In the genomic region with DNA sequence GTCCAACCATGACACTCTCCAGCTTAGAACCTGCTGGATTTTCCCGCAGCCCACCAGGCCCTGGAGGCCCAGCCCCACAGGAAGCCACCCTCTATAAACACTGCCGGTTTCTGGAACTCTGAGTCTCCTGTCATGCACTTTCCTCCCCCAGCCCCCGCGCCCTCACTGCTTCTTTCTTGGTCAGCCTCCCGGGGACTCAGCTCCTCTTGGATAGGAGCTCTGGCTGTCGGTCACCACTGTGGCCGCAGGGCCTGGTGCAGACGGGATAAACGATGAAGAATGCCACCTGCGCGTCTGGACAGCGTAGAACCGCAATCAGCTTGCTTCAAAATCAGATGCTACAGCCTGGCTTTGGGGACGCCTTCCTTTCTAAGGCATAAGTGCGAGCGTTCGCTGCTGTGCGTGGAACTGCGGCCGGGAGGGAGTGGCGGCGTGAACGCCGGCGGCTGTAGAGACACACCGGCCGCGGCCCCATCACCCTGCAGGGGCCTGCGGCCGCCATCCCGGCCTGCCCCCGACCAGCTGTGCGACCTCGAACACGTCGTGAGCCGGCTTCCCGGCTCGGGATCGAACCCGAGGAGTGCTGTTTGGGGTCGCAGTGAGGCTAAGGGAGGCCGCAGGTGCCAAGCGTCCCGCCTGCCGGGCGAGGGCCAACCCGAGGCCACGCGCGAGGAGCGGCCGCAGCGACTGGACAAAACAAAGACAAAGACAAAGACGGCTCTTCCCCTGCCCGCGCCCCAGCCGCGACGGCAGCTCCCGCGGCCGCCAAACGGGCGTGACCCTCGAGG, we compare ENCODE assay signal across 1 cellular context.
TF ChIP-seq lines count a peak whose summit lies in the region.

No MANE protein-coding gene starts in this region.

TF ChIP-seq in HepG2, 621 proteins besides CTCF, POLR2A, EP300 and RAD21 (continues in another document):
- TF ChIP-seq GTF3A (CRISPR knock-in tag; conservative IDR thresholded peaks at IDR 0.05) = peak; percentile 59; the same call in 1 of the 2 replicates
- TF ChIP-seq, protein P1, sequence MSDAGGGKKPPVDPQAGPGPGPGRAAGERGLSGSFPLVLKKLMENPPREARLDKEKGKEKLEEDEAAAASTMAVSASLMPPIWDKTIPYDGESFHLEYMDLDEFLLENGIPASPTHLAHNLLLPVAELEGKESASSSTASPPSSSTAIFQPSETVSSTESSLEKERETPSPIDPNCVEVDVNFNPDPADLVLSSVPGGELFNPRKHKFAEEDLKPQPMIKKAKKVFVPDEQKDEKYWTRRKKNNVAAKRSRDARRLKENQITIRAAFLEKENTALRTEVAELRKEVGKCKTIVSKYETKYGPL (CRISPR knock-in tag; IDR thresholded peaks at IDR 0.05) = no peak
- peak; percentile 65; the same call in 1 of the 2 replicates for TF ChIP-seq ZNF333 (CRISPR knock-in tag; IDR thresholded peaks at IDR 0.05; ENCODE audit: borderline replicate concordance)
- TF ChIP-seq FOXK1 (CRISPR knock-in tag; IDR thresholded peaks at IDR 0.05; ENCODE audit: borderline replicate concordance, low read depth) = no peak
- peak; percentile 71; the same call in 1 of the 2 replicates for TF ChIP-seq NKX3-1 (CRISPR knock-in tag; IDR thresholded peaks at IDR 0.05)
- TF ChIP-seq HOXD1 (CRISPR knock-in tag; IDR thresholded peaks at IDR 0.05) = peak; percentile 39; the same call in 1 of the 2 replicates
- no peak for TF ChIP-seq ZBTB7B (CRISPR knock-in tag; IDR thresholded peaks at IDR 0.05)
- TF ChIP-seq ZNF34 (CRISPR knock-in tag; IDR thresholded peaks at IDR 0.05; ENCODE audit: borderline replicate concordance) = 0 out of 2 replicates have a peak, but pooled peaks have one; percentile 70
- TF ChIP-seq HNF4G (IDR thresholded peaks at IDR 0.05; ENCODE audit: borderline replicate concordance, low read depth, low read length) = no peak
- 0 out of 2 replicates have a peak, but pooled peaks have one; percentile 26 for TF ChIP-seq HNF4G (CRISPR knock-in tag; IDR thresholded peaks at IDR 0.05; ENCODE audit: borderline replicate concordance, low read depth)
- TF ChIP-seq, protein P2, sequence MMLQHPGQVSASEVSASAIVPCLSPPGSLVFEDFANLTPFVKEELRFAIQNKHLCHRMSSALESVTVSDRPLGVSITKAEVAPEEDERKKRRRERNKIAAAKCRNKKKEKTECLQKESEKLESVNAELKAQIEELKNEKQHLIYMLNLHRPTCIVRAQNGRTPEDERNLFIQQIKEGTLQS (CRISPR knock-in tag; IDR thresholded peaks at IDR 0.05) = 0 out of 2 replicates have a peak, but pooled peaks have one; percentile 5
- TF ChIP-seq, protein P3, sequence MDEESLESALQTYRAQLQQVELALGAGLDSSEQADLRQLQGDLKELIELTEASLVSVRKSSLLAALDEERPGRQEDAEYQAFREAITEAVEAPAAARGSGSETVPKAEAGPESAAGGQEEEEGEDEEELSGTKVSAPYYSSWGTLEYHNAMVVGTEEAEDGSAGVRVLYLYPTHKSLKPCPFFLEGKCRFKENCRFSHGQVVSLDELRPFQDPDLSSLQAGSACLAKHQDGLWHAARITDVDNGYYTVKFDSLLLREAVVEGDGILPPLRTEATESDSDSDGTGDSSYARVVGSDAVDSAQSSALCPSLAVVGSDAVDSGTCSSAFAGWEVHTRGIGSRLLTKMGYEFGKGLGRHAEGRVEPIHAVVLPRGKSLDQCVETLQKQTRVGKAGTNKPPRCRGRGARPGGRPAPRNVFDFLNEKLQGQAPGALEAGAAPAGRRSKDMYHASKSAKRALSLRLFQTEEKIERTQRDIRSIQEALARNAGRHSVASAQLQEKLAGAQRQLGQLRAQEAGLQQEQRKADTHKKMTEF (CRISPR knock-in tag; IDR thresholded peaks at IDR 0.05) = 0 out of 2 replicates have a peak, but pooled peaks have one; percentile 11
- no peak for TF ChIP-seq ZFP36L1 (CRISPR knock-in tag; IDR thresholded peaks at IDR 0.05)
- TF ChIP-seq HNRNPLL (IDR thresholded peaks at IDR 0.05; ENCODE audit: low read depth, low read length, poor library complexity, severe bottlenecking) = peak; percentile 57
- TF ChIP-seq KDM5B (CRISPR knock-in tag; IDR thresholded peaks at IDR 0.05; ENCODE audit: borderline replicate concordance) = 0 out of 2 replicates have a peak, but pooled peaks have one; percentile 16
- no peak for TF ChIP-seq MLLT10 (CRISPR knock-in tag; IDR thresholded peaks at IDR 0.05)
- TF ChIP-seq RBM22 (optimal IDR thresholded peaks at IDR 0.05; ENCODE audit: low read length) = no peak
- 0 out of 2 replicates have a peak, but pooled peaks have one; percentile 53 for TF ChIP-seq ZNF792 (CRISPR knock-in tag; IDR thresholded peaks at IDR 0.05)
- TF ChIP-seq TP53 (CRISPR knock-in tag; conservative IDR thresholded peaks at IDR 0.05) = 0 out of 2 replicates have a peak, but pooled peaks have one; percentile 34
- peak; percentile 45 for TF ChIP-seq AGO1 (IDR thresholded peaks at IDR 0.05; ENCODE audit: low read depth, low read length, poor library complexity, severe bottlenecking)
- peak; percentile 30 for TF ChIP-seq ZNF230 (CRISPR knock-in tag; IDR thresholded peaks at IDR 0.05)
- 0 out of 2 replicates have a peak, but pooled peaks have one; percentile 12 for TF ChIP-seq ZNF616 (CRISPR knock-in tag; IDR thresholded peaks at IDR 0.05; ENCODE audit: low read depth)
- TF ChIP-seq, protein P4, sequence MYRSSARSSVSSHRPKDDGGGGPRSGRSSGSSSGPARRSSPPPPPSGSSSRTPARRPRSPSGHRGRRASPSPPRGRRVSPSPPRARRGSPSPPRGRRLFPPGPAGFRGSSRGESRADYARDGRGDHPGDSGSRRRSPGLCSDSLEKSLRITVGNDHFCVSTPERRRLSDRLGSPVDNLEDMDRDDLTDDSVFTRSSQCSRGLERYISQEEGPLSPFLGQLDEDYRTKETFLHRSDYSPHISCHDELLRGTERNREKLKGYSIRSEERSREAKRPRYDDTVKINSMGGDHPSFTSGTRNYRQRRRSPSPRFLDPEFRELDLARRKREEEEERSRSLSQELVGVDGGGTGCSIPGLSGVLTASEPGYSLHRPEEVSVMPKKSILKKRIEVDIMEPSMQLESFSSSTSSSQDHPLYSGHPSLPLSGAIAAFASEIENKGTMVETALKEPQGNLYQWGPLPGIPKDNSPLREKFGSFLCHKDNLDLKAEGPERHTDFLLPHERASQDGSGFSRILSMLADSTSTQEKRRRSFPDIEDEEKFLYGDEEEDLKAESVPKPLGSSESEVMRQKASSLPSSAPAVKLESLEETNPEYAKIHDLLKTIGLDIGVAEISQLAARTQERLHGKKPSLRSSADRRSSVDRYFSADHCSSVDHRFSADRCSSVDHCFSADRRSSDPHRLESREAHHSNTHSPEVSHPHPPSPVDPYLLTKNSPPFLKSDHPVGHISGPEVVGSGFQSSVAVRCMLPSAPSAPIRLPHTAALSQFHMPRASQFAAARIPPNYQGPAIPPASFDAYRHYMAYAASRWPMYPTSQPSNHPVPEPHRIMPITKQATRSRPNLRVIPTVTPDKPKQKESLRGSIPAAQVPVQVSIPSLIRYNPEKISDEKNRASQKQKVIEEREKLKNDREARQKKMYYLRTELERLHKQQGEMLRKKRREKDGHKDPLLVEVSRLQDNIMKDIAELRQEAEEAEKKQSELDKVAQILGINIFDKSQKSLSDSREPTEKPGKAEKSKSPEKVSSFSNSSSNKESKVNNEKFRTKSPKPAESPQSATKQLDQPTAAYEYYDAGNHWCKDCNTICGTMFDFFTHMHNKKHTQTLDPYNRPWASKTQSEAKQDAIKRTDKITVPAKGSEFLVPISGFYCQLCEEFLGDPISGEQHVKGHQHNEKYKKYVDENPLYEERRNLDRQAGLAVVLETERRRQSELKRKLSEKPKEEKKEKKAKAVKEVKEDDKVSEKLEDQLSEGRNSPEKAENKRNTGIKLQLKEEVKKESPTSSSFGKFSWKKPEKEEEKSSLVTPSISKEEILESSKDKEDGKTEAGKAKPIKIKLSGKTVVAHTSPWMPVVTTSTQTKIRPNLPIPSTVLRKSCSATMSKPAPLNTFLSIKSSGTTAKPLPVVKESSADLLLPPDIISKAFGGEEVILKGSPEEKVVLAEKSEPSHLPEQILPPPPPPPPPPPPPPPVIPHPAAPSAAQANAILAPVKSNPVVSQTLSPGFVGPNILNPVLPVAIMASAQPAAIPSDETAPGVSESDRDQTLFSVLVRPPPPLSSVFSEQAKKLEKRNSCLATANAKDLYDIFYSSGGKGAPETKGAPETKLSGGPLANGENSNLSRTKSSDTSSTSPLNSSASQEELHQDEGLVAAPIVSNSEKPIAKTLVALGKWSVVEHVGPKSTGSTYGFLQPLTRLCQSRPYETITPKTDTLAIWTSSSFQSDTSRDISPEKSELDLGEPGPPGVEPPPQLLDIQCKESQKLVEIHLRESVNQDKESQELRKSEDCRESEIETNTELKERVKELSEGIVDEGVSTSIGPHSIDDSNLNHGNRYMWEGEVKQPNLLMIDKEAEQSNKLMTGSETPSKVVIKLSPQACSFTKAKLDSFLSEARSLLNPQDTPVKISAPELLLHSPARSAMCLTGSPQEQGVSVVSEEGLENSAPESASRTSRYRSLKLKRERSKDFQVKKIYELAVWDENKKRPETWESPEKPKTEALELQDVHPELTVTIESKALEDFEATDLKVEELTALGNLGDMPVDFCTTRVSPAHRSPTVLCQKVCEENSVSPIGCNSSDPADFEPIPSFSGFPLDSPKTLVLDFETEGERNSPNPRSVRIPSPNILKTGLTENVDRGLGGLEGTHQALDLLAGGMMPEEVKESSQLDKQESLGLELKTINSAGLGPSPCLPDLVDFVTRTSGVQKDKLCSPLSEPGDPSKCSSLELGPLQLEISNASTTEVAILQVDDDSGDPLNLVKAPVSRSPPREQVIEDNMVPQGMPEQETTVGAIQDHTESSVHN (CRISPR knock-in tag; IDR thresholded peaks at IDR 0.05) = no peak
- no peak for TF ChIP-seq IRF2 (CRISPR knock-in tag; IDR thresholded peaks at IDR 0.05)
- TF ChIP-seq ELF4 (CRISPR knock-in tag; IDR thresholded peaks at IDR 0.05; ENCODE audit: borderline replicate concordance) = 0 out of 2 replicates have a peak, but pooled peaks have one; percentile 26
- TF ChIP-seq ZNF790 (CRISPR knock-in tag; IDR thresholded peaks at IDR 0.05; ENCODE audit: borderline replicate concordance) = peak; percentile 91; the same call in 1 of the 2 replicates
- no peak for TF ChIP-seq ZNF740 (CRISPR knock-in tag; IDR thresholded peaks at IDR 0.05)
- no peak for TF ChIP-seq SMAD9 (CRISPR knock-in tag; IDR thresholded peaks at IDR 0.05)
- 0 out of 2 replicates have a peak, but pooled peaks have one; percentile 37 for TF ChIP-seq CAMTA2 (CRISPR knock-in tag; IDR thresholded peaks at IDR 0.05; ENCODE audit: borderline replicate concordance)
- no peak for TF ChIP-seq KAT2B (IDR thresholded peaks at IDR 0.05; ENCODE audit: borderline replicate concordance, low read depth, low read length)
- TF ChIP-seq ZNF773 (CRISPR knock-in tag; IDR thresholded peaks at IDR 0.05; ENCODE audit: borderline replicate concordance) = no peak
- TF ChIP-seq ZNF597 (CRISPR knock-in tag; IDR thresholded peaks at IDR 0.05) = no peak
- TF ChIP-seq, protein P5, sequence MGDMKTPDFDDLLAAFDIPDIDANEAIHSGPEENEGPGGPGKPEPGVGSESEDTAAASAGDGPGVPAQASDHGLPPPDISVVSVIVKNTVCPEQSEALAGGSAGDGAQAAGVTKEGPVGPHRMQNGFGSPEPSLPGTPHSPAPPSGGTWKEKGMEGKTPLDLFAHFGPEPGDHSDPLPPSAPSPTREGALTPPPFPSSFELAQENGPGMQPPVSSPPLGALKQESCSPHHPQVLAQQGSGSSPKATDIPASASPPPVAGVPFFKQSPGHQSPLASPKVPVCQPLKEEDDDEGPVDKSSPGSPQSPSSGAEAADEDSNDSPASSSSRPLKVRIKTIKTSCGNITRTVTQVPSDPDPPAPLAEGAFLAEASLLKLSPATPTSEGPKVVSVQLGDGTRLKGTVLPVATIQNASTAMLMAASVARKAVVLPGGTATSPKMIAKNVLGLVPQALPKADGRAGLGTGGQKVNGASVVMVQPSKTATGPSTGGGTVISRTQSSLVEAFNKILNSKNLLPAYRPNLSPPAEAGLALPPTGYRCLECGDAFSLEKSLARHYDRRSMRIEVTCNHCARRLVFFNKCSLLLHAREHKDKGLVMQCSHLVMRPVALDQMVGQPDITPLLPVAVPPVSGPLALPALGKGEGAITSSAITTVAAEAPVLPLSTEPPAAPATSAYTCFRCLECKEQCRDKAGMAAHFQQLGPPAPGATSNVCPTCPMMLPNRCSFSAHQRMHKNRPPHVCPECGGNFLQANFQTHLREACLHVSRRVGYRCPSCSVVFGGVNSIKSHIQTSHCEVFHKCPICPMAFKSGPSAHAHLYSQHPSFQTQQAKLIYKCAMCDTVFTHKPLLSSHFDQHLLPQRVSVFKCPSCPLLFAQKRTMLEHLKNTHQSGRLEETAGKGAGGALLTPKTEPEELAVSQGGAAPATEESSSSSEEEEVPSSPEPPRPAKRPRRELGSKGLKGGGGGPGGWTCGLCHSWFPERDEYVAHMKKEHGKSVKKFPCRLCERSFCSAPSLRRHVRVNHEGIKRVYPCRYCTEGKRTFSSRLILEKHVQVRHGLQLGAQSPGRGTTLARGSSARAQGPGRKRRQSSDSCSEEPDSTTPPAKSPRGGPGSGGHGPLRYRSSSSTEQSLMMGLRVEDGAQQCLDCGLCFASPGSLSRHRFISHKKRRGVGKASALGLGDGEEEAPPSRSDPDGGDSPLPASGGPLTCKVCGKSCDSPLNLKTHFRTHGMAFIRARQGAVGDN (CRISPR knock-in tag; IDR thresholded peaks at IDR 0.05) = peak; percentile 5; the same call in 1 of the 2 replicates
- TF ChIP-seq ZNF850 (CRISPR knock-in tag; conservative IDR thresholded peaks at IDR 0.05) = 0 out of 2 replicates have a peak, but pooled peaks have one; percentile 57
- peak; percentile 30; the same call in 1 of the 2 replicates for TF ChIP-seq PHF8 (CRISPR knock-in tag; IDR thresholded peaks at IDR 0.05)
- no peak for TF ChIP-seq ZFP90 (CRISPR knock-in tag; IDR thresholded peaks at IDR 0.05; ENCODE audit: borderline replicate concordance)
- TF ChIP-seq HNRNPH1 (optimal IDR thresholded peaks at IDR 0.05; ENCODE audit: low read depth, low read length) = no peak
- no peak for TF ChIP-seq TCF7L2 (IDR thresholded peaks at IDR 0.05; ENCODE audit: low read depth, low read length)
- 0 out of 2 replicates have a peak, but pooled peaks have one; percentile 72 for TF ChIP-seq FOXO4 (CRISPR knock-in tag; conservative IDR thresholded peaks at IDR 0.05)
